In genomic region chr4:76758290-76758882, GRCh38 we compare ENCODE assay signal across 8 cellular contexts.
DNase-seq lines count a peak whose midpoint lies in the region; ATAC-seq lines count a peak whose summit lies in the region.

No MANE protein-coding gene starts in this region.

- peaks cover 11% of the 10 kb centered on the region for H3K4me1 Mint-ChIP-seq in activated naive CD4-positive, alpha-beta T cell treated with anti-CD3 and anti-CD28 coated beads for 36 hours (ENCODE audit: low read depth)

- H3K27ac Mint-ChIP-seq in activated naive CD4-positive, alpha-beta T cell treated with anti-CD3 and anti-CD28 coated beads for 36 hours: no peak overlapping the region

- H3K36me3 Mint-ChIP-seq in activated naive CD4-positive, alpha-beta T cell treated with anti-CD3 and anti-CD28 coated beads for 36 hours (ENCODE audit: low read depth): no peaks in the 10 kb centered on the region

- CTCF ChIA-PET in activated naive CD4-positive, alpha-beta T cell treated with anti-CD3 and anti-CD28 coated beads for 36 hours (lab: Charles Lee): interaction anchor here (0.8 to 1.4 kb wide), 7 partner anchors 9 to 274 kb away, joined by 3 to 7 read pairs (median 4); no protein-coding TSS in a partner anchor

- no peaks in the 10 kb centered on the region for H3K9me3 Mint-ChIP-seq in activated naive CD4-positive, alpha-beta T cell treated with anti-CD3 and anti-CD28 coated beads for 36 hours

- intact Hi-C loops in activated naive CD4-positive, alpha-beta T cell treated with anti-CD3 and anti-CD28 coated beads for 36 hours (cut with micrococcal nuclease): loop anchor here (2.0 to 5.0 kb wide), 4 partner anchors 20 to 1621 kb away; no protein-coding TSS in a partner anchor

- no peak for ATAC-seq in HG02981 (IDR thresholded peaks at IDR 0.05; ENCODE audit: unreplicated experiment)

- H3K4me3 Mint-ChIP-seq in activated naive CD4-positive, alpha-beta T cell treated with anti-CD3 and anti-CD28 coated beads for 36 hours: no peak overlapping the region

- DNase-seq in ELF-1 (ENCODE audit: low read depth, low spot score) (peak; percentile 68), HK-2 (ENCODE audit: unreplicated experiment) (peak; percentile 37), SW480 (ENCODE audit: low spot score) (peak; percentile 37), foreskin melanocyte (peak; percentile 74), renal cortical epithelial cell (ENCODE audit: low read depth) (peak; percentile 63)
- DNase-seq in activated CD4-positive, alpha-beta T cell treated with anti-CD3 and anti-CD28 coated beads, Interleukin-2, amount 50 U/mL, for 4 hours: no peak
- no peak for DNase-seq in activated naive CD4-positive, alpha-beta T cell treated with anti-CD3 and anti-CD28 coated beads for 36 hours

- peaks cover 6% of the 10 kb centered on the region for H3K27me3 Mint-ChIP-seq in activated naive CD4-positive, alpha-beta T cell treated with anti-CD3 and anti-CD28 coated beads for 36 hours (ENCODE audit: low read depth)

Comparison
In these comparisons a context has a peak if more than half of its experiments do, and no peak if none do; other contexts are left out.
1. DNase-seq: peak in ELF-1 (single experiment), HK-2 (single experiment), SW480 (single experiment), foreskin melanocyte (single experiment) and renal cortical epithelial cell (single experiment); none in activated CD4-positive, alpha-beta T cell treated with anti-CD3 and anti-CD28 coated beads, Interleukin-2, amount 50 U/mL, for 4 hours (0 of 2) and activated naive CD4-positive, alpha-beta T cell treated with anti-CD3 and anti-CD28 coated beads for 36 hours (single experiment).